ENCODE assay signal across 7 cellular contexts in the genomic region with DNA sequence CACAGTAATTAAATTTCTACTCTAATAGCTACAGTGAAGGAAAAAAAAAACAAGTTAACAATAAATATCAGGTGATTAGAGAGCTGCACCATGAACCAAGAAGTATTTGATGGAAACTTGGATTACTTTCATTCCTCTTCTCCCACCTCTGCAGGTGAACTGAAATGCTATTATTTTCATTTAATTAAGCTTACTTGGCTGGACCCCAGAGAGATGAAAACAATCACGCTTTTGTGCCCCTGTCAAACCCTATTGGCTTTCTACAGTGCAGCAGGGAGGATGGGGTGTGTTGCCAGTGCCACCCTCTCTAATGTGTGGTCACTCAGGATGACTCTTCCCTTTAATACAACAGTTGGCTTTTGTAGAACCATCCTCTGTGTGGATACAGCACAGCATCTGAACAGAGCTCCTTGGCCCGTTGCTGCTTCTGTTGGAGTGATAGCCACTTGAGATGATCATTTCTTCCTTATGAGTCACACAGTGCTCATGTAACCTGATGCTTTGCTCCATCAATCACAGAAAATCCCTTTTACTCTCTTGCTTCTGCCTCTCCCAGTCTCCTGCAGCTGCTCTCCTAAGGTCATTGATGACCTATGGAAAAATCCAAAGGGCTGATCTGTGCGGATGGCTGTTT. TPM values are rescaled to one million over a fixed set of nuclear protein-coding genes. Genes with fewer than 3 reads are reported as not detected.
DNase-seq lines count a peak whose midpoint lies in the region; TF ChIP-seq lines count a peak whose summit lies in the region.

No MANE protein-coding gene starts in this region.

- H3K36me3 Mint-ChIP-seq in HFFc6 (ENCODE audit: low read depth) (no peaks in the 10 kb centered on the region), chondrocyte (ENCODE audit: low read depth) (no peaks in the 10 kb centered on the region)

- H3K27me3 Mint-ChIP-seq in HFFc6 (ENCODE audit: insufficient read depth) (peaks cover 2% of the 10 kb centered on the region; the same call in 1 of the 2 replicates), chondrocyte (ENCODE audit: low read depth) (no peaks in the 10 kb centered on the region)

- H3K4me1 Mint-ChIP-seq in HFFc6 (ENCODE audit: low read depth) (peaks cover 15% of the 10 kb centered on the region), chondrocyte (ENCODE audit: low read depth) (peaks cover 18% of the 10 kb centered on the region)

- no peak overlapping the region for H3K27ac ChIP-seq in dorsolateral prefrontal cortex

- H3K27ac Mint-ChIP-seq in HFFc6 (no peak overlapping the region), chondrocyte (ENCODE audit: unreplicated experiment) (peak overlapping the region; percentile 78)

- peak; percentile 58 for DNase-seq in HFFc6
- DNase-seq in NCI-H69 (lab: John Stamatoyannopoulos, UW): peak; percentile 90
- no peak for DNase-seq in chondrocyte (ENCODE audit: low spot score)
- DNase-seq in skeletal muscle cell (ENCODE audit: low read depth): peak; percentile 64
- DNase-seq in stimulated activated naive CD4-positive, alpha-beta T cell (lab: John Stamatoyannopoulos, UW): no peak
- no peak for DNase-seq in cerebellum (ENCODE audit: low spot score)
- DNase-seq in dorsolateral prefrontal cortex: no peak

- no peaks in the 10 kb centered on the region for H3K9me3 Mint-ChIP-seq in HFFc6
- H3K9me3 Mint-ChIP-seq in chondrocyte (ENCODE audit: low read depth): no peaks in the 10 kb centered on the region

- intact Hi-C loops in dorsolateral prefrontal cortex (cut with DNase I): loop anchor here in 1 of 2 donors (5.0 to 10.0 kb wide), 2 partner anchors 365 to 528 kb away; no protein-coding TSS in a partner anchor

- H3K27me3 ChIP-seq in dorsolateral prefrontal cortex: peaks cover 0 to 3% (median 0%) of the 10 kb centered on the region in 45 donors

- TF ChIP-seq CTCF in HFFc6 (IDR thresholded peaks at IDR 0.05): no peak
- TF ChIP-seq CTCF in chondrocyte (IDR thresholded peaks at IDR 0.05): no peak
- no peak for TF ChIP-seq CTCF in dorsolateral prefrontal cortex (IDR thresholded peaks at IDR 0.05 in 54 of 56, conservative IDR thresholded peaks at IDR 0.05 in 2 of 56; ENCODE audit: low read depth in 1 of 56, partially characterized antibody in 56 of 56)

- H3K4me3 ChIP-seq in skeletal muscle cell (ENCODE audit: low read depth, low read length) (no peak overlapping the region), dorsolateral prefrontal cortex (no peak overlapping the region)

- peak overlapping the region; percentile 39 for H3K4me3 Mint-ChIP-seq in HFFc6
- H3K4me3 Mint-ChIP-seq in chondrocyte (ENCODE audit: unreplicated experiment): no peak overlapping the region

RNA-seq across cellular contexts. Expression of a gene that starts 5.5 kb away (rescaled TPM):
- 1 to 10 TPM; 3.6 to 6.5 (median 6.0) TPM for total RNA-seq in HFFc6 (2021; fragmentation: NEBNext Ultra II Directional; extraction: Animal tissue kit (Norgen Biotek cat#: 25700))
- total RNA-seq in chondrocyte (16.4 to 129 TPM (median 127 TPM) in 3 replicates), cerebellum (17.5 TPM), dorsolateral prefrontal cortex (10 to 100 TPM; 11.0 to 65.3 (median 37.1) TPM)

Comparison
In these comparisons a context has a peak if more than half of its experiments do, and no peak if none do; other contexts are left out.
1. DNase-seq: peak in HFFc6 (single experiment), NCI-H69 (single experiment) and skeletal muscle cell (single experiment); none in chondrocyte (single experiment), stimulated activated naive CD4-positive, alpha-beta T cell (0 of 6), cerebellum (single experiment) and dorsolateral prefrontal cortex (0 of 10).